ENCODE assay signal across 28 cellular contexts in genomic region chr14:38751459-38751858, GRCh38.
"Had no signal": no experiment of that assay in that cellular context is flagged by ENCODE, and none has a peak within 500 bp of the region (broad histone marks: within the 10 kb centered on the region; RNA-seq: fewer than 3 reads in every experiment).

No MANE protein-coding gene starts in this region.

- H3K4me1 Mint-ChIP-seq: endodermal cell had no signal

- H3K4me3 Mint-ChIP-seq: dendritic cell treated with granulocyte-macrophage colony-stimulating factor and Interleukin-4, amounts not matched to agents 40 ng/mL and 50 ng/mL, for 4 days; effector memory CD8-positive, alpha-beta T cell; endodermal cell had no signal

- H3K27me3 ChIP-seq: colonic mucosa, dorsolateral prefrontal cortex, esophagus squamous epithelium, foreskin keratinocyte, gastrocnemius medialis, gastroesophageal sphincter, heart left ventricle, heart right ventricle had no signal

- H3K9me3 ChIP-seq: colonic mucosa, esophagus squamous epithelium, gastrocnemius medialis, gastroesophageal sphincter had no signal

- H3K27me3 Mint-ChIP-seq: dendritic cell treated with granulocyte-macrophage colony-stimulating factor and Interleukin-4, amounts not matched to agents 40 ng/mL and 50 ng/mL, for 4 days; effector memory CD8-positive, alpha-beta T cell had no signal

- H3K4me1 ChIP-seq: colonic mucosa, esophagus squamous epithelium, foreskin keratinocyte, gastrocnemius medialis, gastroesophageal sphincter, heart left ventricle, heart right ventricle had no signal

- FAIRE-seq: colon, endometrium, endothelial cell of umbilical vein, frontal cortex had no signal

- ATAC-seq: effector memory CD8-positive, alpha-beta T cell; esophagus mucosa; foreskin keratinocyte; gastrocnemius medialis; gastroesophageal sphincter; heart left ventricle; heart right ventricle had no signal

- DNase-seq: colonic mucosa; cortex of kidney; dermis blood vessel endothelial cell; dorsolateral prefrontal cortex; effector CD4-positive, alpha-beta T cell; effector CD8-positive, alpha-beta T cell; effector memory CD4-positive, alpha-beta T cell; effector memory CD8-positive, alpha-beta T cell; endodermal cell; erythroblast; esophagus squamous epithelium; foreskin fibroblast; foreskin keratinocyte; foreskin melanocyte; gastrocnemius medialis; glutamatergic neuron; head of caudate nucleus; heart left ventricle; heart right ventricle had no signal

- H3K36me3 ChIP-seq: colonic mucosa, esophagus squamous epithelium, gastrocnemius medialis, gastroesophageal sphincter, heart left ventricle, heart right ventricle had no signal

- H3K27ac Mint-ChIP-seq: dendritic cell treated with granulocyte-macrophage colony-stimulating factor and Interleukin-4, amounts not matched to agents 40 ng/mL and 50 ng/mL, for 4 days; effector memory CD8-positive, alpha-beta T cell; endodermal cell had no signal

- H3K4me3 ChIP-seq: colonic mucosa, coronary artery, dorsolateral prefrontal cortex, esophagus squamous epithelium, gastrocnemius medialis, gastroesophageal sphincter, heart left ventricle, heart right ventricle had no signal

- H3K27ac ChIP-seq: colonic mucosa, coronary artery, dorsolateral prefrontal cortex, epithelial cell of prostate, esophagus squamous epithelium, foreskin keratinocyte, gastrocnemius medialis, gastroesophageal sphincter, heart left ventricle, heart right ventricle had no signal
